8 cellular contexts compared by ENCODE assay signal in genomic region chr18:56235061-56235772, GRCh38.
A peak's percentile ranks its signal among the peaks of the same experiment; 100 is the strongest.
DNase-seq lines count a peak whose midpoint lies in the region; ATAC-seq and TF ChIP-seq lines count a peak whose summit lies in the region.

No MANE protein-coding gene starts in this region.

- no peak overlapping the region for H3K4ac ChIP-seq in H9 (ENCODE audit: low read depth, low read length)

- no peak overlapping the region for H3K56ac ChIP-seq in H9 (ENCODE audit: insufficient read length, low read depth, low read length)

- H3K23ac ChIP-seq in H9 (ENCODE audit: insufficient read length, low read depth, low read length) = no peak overlapping the region

- H3K9ac ChIP-seq in H9 (ENCODE audit: extremely low read depth, insufficient read length, low read length) = no peak overlapping the region

- peak; percentile 18 for DNase-seq in NCI-H748 (lab: John Stamatoyannopoulos, UW; ENCODE audit: unreplicated experiment)
- no peak for DNase-seq in NCI-H748 treated with DMSO at 0.1 percent for 48 hours (lab: John Stamatoyannopoulos, UW)
- DNase-seq in RPMI8226 = peak; percentile 38
- DNase-seq in DMS153 treated with DMSO at 0.1 percent for 48 hours (lab: John Stamatoyannopoulos, UW; ENCODE audit: unreplicated experiment) = no peak
- DNase-seq in T-helper 2 cell = no peak
- no peak for DNase-seq in left cardiac atrium
- DNase-seq in H9 = no peak

- no peak overlapping the region for H2BK5ac ChIP-seq in H9 (ENCODE audit: insufficient read length, low read length)

- no peak overlapping the region for H4K91ac ChIP-seq in H9 (ENCODE audit: insufficient read length, low read depth, low read length)

- no peaks in the 10 kb centered on the region for H4K20me1 ChIP-seq in H9 (ENCODE audit: control insufficient read depth, insufficient read depth, insufficient read length)

- H2BK15ac ChIP-seq in H9 (ENCODE audit: low read depth, low read length) = no peak overlapping the region

- peaks cover 7% of the 10 kb centered on the region in 2 experiments for H3K4me1 Mint-ChIP-seq in H9

- H3K4me1 ChIP-seq in H9 (ENCODE audit: insufficient read depth, low read length) = no peaks in the 10 kb centered on the region

- H3K9me3 Mint-ChIP-seq in H9 = peaks cover 4 to 9% of the 10 kb centered on the region in 2 experiments; a peak in 3 of 5 replicates

- no peaks in the 10 kb centered on the region for H3K9me3 ChIP-seq in H9 (ENCODE audit: control insufficient read depth, low read depth, low read length)

- H4K5ac ChIP-seq in H9 (ENCODE audit: insufficient read length, low read depth, low read length) = no peak overlapping the region

- no peaks in the 10 kb centered on the region for H3K27me3 ChIP-seq in H9 (ENCODE audit: insufficient read depth, low read length)

- no peaks in the 10 kb centered on the region for H3K79me2 ChIP-seq in H9 (ENCODE audit: insufficient read depth, low read length)

- H3K36me3 Mint-ChIP-seq in H9 (ENCODE audit: insufficient read depth in 1 of 3, low read depth in 3 of 3) = no peaks in the 10 kb centered on the region; a peak in 1 of 7 replicates

- no peak overlapping the region; a peak in 1 of 7 replicates for H3K27ac Mint-ChIP-seq in H9

- intact Hi-C loops in left cardiac atrium (cut with DNase I) = no loop called here

- no peak overlapping the region for H3K4me3 Mint-ChIP-seq in H9

- H3K23me2 ChIP-seq in H9 (ENCODE audit: insufficient read length, low read depth, low read length, poor library complexity, severe bottlenecking) = no peaks in the 10 kb centered on the region

- H3K27me3 Mint-ChIP-seq in H9 (ENCODE audit: low read depth) = no peaks in the 10 kb centered on the region

- H4K8ac ChIP-seq in H9 (replicated peaks; ENCODE audit: insufficient read length, low read depth, low read length) = no peak overlapping the region

- no peak overlapping the region for H2BK120ac ChIP-seq in H9 (ENCODE audit: low read depth, low read length, poor library complexity, severe bottlenecking)

- no peak overlapping the region for H2AK5ac ChIP-seq in H9 (ENCODE audit: insufficient read length, low read length)

- no peak overlapping the region for H3K18ac ChIP-seq in H9 (ENCODE audit: insufficient read length, low read depth, low read length)

- no peak overlapping the region for H3K14ac ChIP-seq in H9 (ENCODE audit: insufficient read depth, low read length)

- H2BK20ac ChIP-seq in H9 (ENCODE audit: low read depth, low read length, poor library complexity, severe bottlenecking) = no peak overlapping the region

- no peak overlapping the region for H2AFZ ChIP-seq in H9 (ENCODE audit: low read length)

- TF ChIP-seq CTCF in H9 (conservative IDR thresholded peaks at IDR 0.05) = no peak

- ATAC-seq in HG03060 (IDR thresholded peaks at IDR 0.05; ENCODE audit: low read depth, unreplicated experiment) = peak; percentile 79
- ATAC-seq in left cardiac atrium = no peak

- WGBS in H9 (ENCODE audit: extremely low coverage, insufficient read length, low lambda C conversion rate) = no CpG with 5 or more reads among the region's 10 CpGs

- no peak overlapping the region for H2BK12ac ChIP-seq in H9 (ENCODE audit: insufficient read length, low read depth, low read length)

- no peaks in the 10 kb centered on the region for H3K79me1 ChIP-seq in H9 (ENCODE audit: insufficient read depth, low read depth, low read length, poor library complexity, severe bottlenecking)

- no peak overlapping the region for H3K27ac ChIP-seq in H9 (ENCODE audit: insufficient read length, low read depth, low read length)

- no peak overlapping the region for H3T11ph ChIP-seq in H9 (ENCODE audit: low read length)

- no peak overlapping the region for H3K4me2 ChIP-seq in H9 (ENCODE audit: insufficient read depth, insufficient read length, low read length)

Comparison
In these comparisons a context has a peak if more than half of its experiments do, and no peak if none do; other contexts are left out.
1. DNase-seq: peak in NCI-H748 (single experiment) and RPMI8226 (single experiment); none in NCI-H748 treated with DMSO at 0.1 percent for 48 hours (single experiment), DMS153 treated with DMSO at 0.1 percent for 48 hours (single experiment), T-helper 2 cell (0 of 5), left cardiac atrium (single experiment) and H9 (single experiment).